ENCODE assay signal across 11 cellular contexts in the genomic region with DNA sequence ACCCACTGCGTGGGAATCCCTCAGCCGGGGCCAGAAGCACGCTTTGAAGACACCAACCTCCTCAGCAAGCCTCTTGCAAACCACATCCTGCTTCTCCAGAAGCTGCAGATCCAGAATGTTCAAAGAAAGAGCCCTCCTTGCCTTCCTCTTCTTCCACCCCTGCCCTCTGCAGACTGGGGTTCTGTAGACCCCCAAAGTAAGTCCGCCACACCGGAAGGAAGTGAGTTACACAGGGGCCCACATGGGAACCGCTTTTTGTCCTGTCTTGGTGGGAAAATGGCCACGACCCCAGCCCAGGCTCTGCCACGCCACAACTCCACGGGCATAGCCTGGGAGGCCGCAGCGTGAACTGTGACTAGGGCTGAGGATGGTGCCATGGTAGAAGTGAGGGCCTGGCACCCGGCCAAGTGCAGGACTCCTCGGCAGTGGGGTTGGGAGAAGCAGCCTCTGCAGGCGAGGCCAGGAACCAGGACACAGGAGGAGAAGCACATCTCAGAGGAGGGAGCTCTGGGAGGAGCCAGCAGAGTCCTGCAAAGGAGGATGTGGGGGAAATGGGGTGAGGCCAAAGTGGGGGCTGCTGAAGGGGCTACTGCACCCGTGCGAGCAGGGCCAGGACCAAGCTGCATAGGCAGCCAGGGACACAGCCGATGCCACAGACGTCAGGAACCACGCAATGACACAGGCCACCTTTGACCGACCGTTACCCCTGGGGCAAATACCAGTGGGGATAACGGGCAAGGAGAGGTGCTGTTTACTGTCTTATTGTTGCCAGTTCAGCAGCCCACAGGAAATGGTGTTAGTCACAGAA. TPM values are rescaled to one million over a fixed set of nuclear protein-coding genes. Genes with fewer than 3 reads are reported as not detected.
DNase-seq lines count a peak whose midpoint lies in the region; ATAC-seq and TF ChIP-seq lines count a peak whose summit lies in the region.
"Had no signal": no experiment of that assay in that cellular context is flagged by ENCODE, and none has a peak within 500 bp of the region (broad histone marks: within the 10 kb centered on the region; RNA-seq: fewer than 3 reads in every experiment).

No MANE protein-coding gene starts in this region.

- H3K9me3 Mint-ChIP-seq in activated T-cell treated with anti-CD3 and anti-CD28 coated beads, Interleukin-2, amount 50 U/mL, for 24 hours: no peaks in the 10 kb centered on the region
- H3K9me3 Mint-ChIP-seq in natural killer cell: no peaks in the 10 kb centered on the region
- no peaks in the 10 kb centered on the region for H3K9me3 Mint-ChIP-seq in endodermal cell

- POLR2A ChIA-PET in OCI-LY7 (lab: Charles Lee): no interaction called here

- peak overlapping the region; percentile 68 for H3K4me3 Mint-ChIP-seq in activated T-cell treated with anti-CD3 and anti-CD28 coated beads, Interleukin-2, amount 50 U/mL, for 24 hours
- H3K4me3 Mint-ChIP-seq in natural killer cell (peak overlapping the region; percentile 85), endodermal cell (no peak overlapping the region)

- H3K4me2 ChIP-seq in BLaER1 treated with 17β-estradiol and CSF1 and Interleukin-3, amounts not matched to agents 10 nM and 100 nM: peak overlapping the region; percentile 68 to 99 (median 93)
- H3K4me2 ChIP-seq in OCI-LY7 (ENCODE audit: low read length): no peak overlapping the region; the same call in 1 of the 2 replicates

- in situ Hi-C loops in gastrocnemius medialis (cut with MboI; ENCODE audit: low sequenced_read_pairs in 4 of 4): no loop called here

- H3K4me1 Mint-ChIP-seq in activated T-cell treated with anti-CD3 and anti-CD28 coated beads, Interleukin-2, amount 50 U/mL, for 24 hours (ENCODE audit: low read depth): peaks cover 54% of the 10 kb centered on the region
- H3K4me1 Mint-ChIP-seq in natural killer cell: peaks cover 42 to 44% of the 10 kb centered on the region in 2 donors
- H3K4me1 Mint-ChIP-seq in endodermal cell: peaks cover 2% of the 10 kb centered on the region

- DNase-seq in OCI-LY7 (ENCODE audit: low spot score) (peak; percentile 14), natural killer cell (peak; percentile 57), endodermal cell (no peak), GM19238 (ENCODE audit: insufficient read length, low spot score) (no peak), superior temporal gyrus (ENCODE audit: extremely low spot score) (no peak), gastrocnemius medialis (no peak)
- peak; percentile 68 for DNase-seq in activated T-cell treated with anti-CD3 and anti-CD28 coated beads, Interleukin-2, amount 50 U/mL, for 24 hours
- DNase-seq: Calu3, NCI-H774 had no signal

- H3K4me3 ChIP-seq in BLaER1 treated with 17β-estradiol and CSF1 and Interleukin-3, amounts not matched to agents 10 nM and 100 nM: peak overlapping the region in 7 of 10 experiments; percentile 6 to 58 (median 24); a peak in 10 of 20 replicates
- H3K4me3 ChIP-seq in OCI-LY7 (ENCODE audit: low read depth, low read length, poor library complexity, severe bottlenecking) (no peak overlapping the region), endodermal cell (ENCODE audit: low read length) (no peak overlapping the region), gastrocnemius medialis (no peak overlapping the region)

- H3K27me3 ChIP-seq in BLaER1 treated with 17β-estradiol and CSF1 and Interleukin-3, amounts not matched to agents 10 nM and 100 nM: peaks cover 42 to 53% (median 46%) of the 10 kb centered on the region in 11 experiments
- no peaks in the 10 kb centered on the region for H3K27me3 ChIP-seq in endodermal cell (ENCODE audit: control insufficient read depth, insufficient read depth, low read length, poor library complexity, severe bottlenecking)
- peaks cover 0 to 11% (median 0%) of the 10 kb centered on the region in 3 donors for H3K27me3 ChIP-seq in gastrocnemius medialis

- H3K79me2 ChIP-seq in OCI-LY7 (ENCODE audit: insufficient read depth, low read depth, low read length): no peaks in the 10 kb centered on the region

- peak; percentile 77 to 81 (median 78) for ATAC-seq in natural killer cell
- no peak for ATAC-seq in gastrocnemius medialis
- ATAC-seq: esophagus mucosa had no signal

- H3K9ac ChIP-seq in BLaER1 treated with 17β-estradiol and CSF1 and Interleukin-3, amounts not matched to agents 10 nM and 100 nM: peak overlapping the region in 10 of 11 experiments; percentile 1 to 60 (median 33); a peak in 11 of 22 replicates
- no peak overlapping the region for H3K9ac ChIP-seq in endodermal cell (ENCODE audit: extremely low read depth, low read length, poor library complexity, severe bottlenecking)

- WGBS in endodermal cell (ENCODE audit: insufficient coverage in 1 of 2, insufficient read length in 1 of 2), 2 experiments: 95 to 97% methylated on average over 15 to 22 of the region's 22 CpGs

- intact Hi-C loops in OCI-LY7 (cut with micrococcal nuclease; ENCODE audit: unreplicated experiment): no loop called here
- intact Hi-C loops in natural killer cell (cut with micrococcal nuclease): loop anchor here (2.0 to 10.0 kb wide), 4 partner anchors 63 to 260 kb away; no protein-coding TSS in a partner anchor
- intact Hi-C loops in gastrocnemius medialis (cut with DNase I; ENCODE audit: low total_unique reads): no loop called here

- no TSS peak for BruUV-seq in OCI-LY7 (replicated peaks; lab: Mats Ljungman, UMichigan)

- no peak overlapping the region for H2AFZ ChIP-seq in OCI-LY7 (ENCODE audit: low read length)

- H3K4me1 ChIP-seq in BLaER1 treated with 17β-estradiol and CSF1 and Interleukin-3, amounts not matched to agents 10 nM and 100 nM: peaks cover 30 to 54% (median 40%) of the 10 kb centered on the region in 10 experiments
- peaks cover 14% of the 10 kb centered on the region for H3K4me1 ChIP-seq in OCI-LY7 (ENCODE audit: insufficient read depth, low read length, poor library complexity, severe bottlenecking)
- H3K4me1 ChIP-seq in endodermal cell (ENCODE audit: control insufficient read depth, insufficient read depth, low read length): no peaks in the 10 kb centered on the region
- H3K4me1 ChIP-seq in gastrocnemius medialis: no peaks in the 10 kb centered on the region

- CTCF ChIA-PET in OCI-LY7 (lab: Charles Lee; ENCODE audit: unreplicated experiment): no interaction called here

- H3K9me2 ChIP-seq in OCI-LY7 (ENCODE audit: insufficient read depth, low read length): no peaks in the 10 kb centered on the region

- H3K36me3 ChIP-seq in BLaER1 treated with 17β-estradiol and CSF1 and Interleukin-3, amounts not matched to agents 10 nM and 100 nM: no peaks in the 10 kb centered on the region
- H3K36me3 ChIP-seq in OCI-LY7 (ENCODE audit: insufficient read depth, low read length) (no peaks in the 10 kb centered on the region), endodermal cell (ENCODE audit: control insufficient read depth, insufficient read depth, low read length) (peaks cover 69% of the 10 kb centered on the region), gastrocnemius medialis (no peaks in the 10 kb centered on the region)

- H3K27me3 Mint-ChIP-seq in activated T-cell treated with anti-CD3 and anti-CD28 coated beads, Interleukin-2, amount 50 U/mL, for 24 hours: no peaks in the 10 kb centered on the region
- H3K27me3 Mint-ChIP-seq in natural killer cell (ENCODE audit: low read depth in 2 of 2) (peaks cover 0 to 4% of the 10 kb centered on the region in 2 donors), endodermal cell (ENCODE audit: insufficient read depth) (no peaks in the 10 kb centered on the region)

- H3K27ac Mint-ChIP-seq in activated T-cell treated with anti-CD3 and anti-CD28 coated beads, Interleukin-2, amount 50 U/mL, for 24 hours: peak overlapping the region; percentile 90
- peak overlapping the region; percentile 83 to 94 for H3K27ac Mint-ChIP-seq in natural killer cell
- no peak overlapping the region for H3K27ac Mint-ChIP-seq in endodermal cell

- H3K27ac ChIP-seq in BLaER1 treated with 17β-estradiol and CSF1 and Interleukin-3, amounts not matched to agents 10 nM and 100 nM: peak overlapping the region in 7 of 11 experiments; percentile 15 to 74 (median 52); a peak in 16 of 22 replicates
- H3K27ac ChIP-seq in OCI-LY7 (ENCODE audit: low read depth, low read length, poor library complexity, severe bottlenecking) (no peak overlapping the region), endodermal cell (ENCODE audit: low read depth, low read length) (no peak overlapping the region), gastrocnemius medialis (no peak overlapping the region)

- peaks cover 0 to 16% (median 0%) of the 10 kb centered on the region in 11 experiments; a peak in 6 of 22 replicates for H4K20me1 ChIP-seq in BLaER1 treated with 17β-estradiol and CSF1 and Interleukin-3, amounts not matched to agents 10 nM and 100 nM
- H4K20me1 ChIP-seq in OCI-LY7 (ENCODE audit: insufficient read depth, low read length): no peaks in the 10 kb centered on the region

- TF ChIP-seq POLR2A in gastrocnemius medialis (IDR thresholded peaks at IDR 0.05): no peak

- no peaks in the 10 kb centered on the region for H3K9me3 ChIP-seq in BLaER1 treated with 17β-estradiol and CSF1 and Interleukin-3, amounts not matched to agents 10 nM and 100 nM (replicated peaks in 1 of 11)
- H3K9me3 ChIP-seq in OCI-LY7 (ENCODE audit: low read length) (no peaks in the 10 kb centered on the region), endodermal cell (ENCODE audit: control insufficient read depth, low read length) (no peaks in the 10 kb centered on the region), gastrocnemius medialis (peaks cover 0 to 4% (median 0%) of the 10 kb centered on the region in 3 donors)

- H3K36me3 Mint-ChIP-seq in activated T-cell treated with anti-CD3 and anti-CD28 coated beads, Interleukin-2, amount 50 U/mL, for 24 hours (ENCODE audit: low read depth): no peaks in the 10 kb centered on the region
- H3K36me3 Mint-ChIP-seq in natural killer cell (no peaks in the 10 kb centered on the region), endodermal cell (ENCODE audit: low read depth) (peaks cover 54% of the 10 kb centered on the region)

- TF ChIP-seq CTCF in OCI-LY7 (conservative IDR thresholded peaks at IDR 0.05; ENCODE audit: low read length) (no peak), natural killer cell (IDR thresholded peaks at IDR 0.05) (no peak), endodermal cell (conservative IDR thresholded peaks at IDR 0.05) (no peak), gastrocnemius medialis (IDR thresholded peaks at IDR 0.05 in 4 of 5, conservative IDR thresholded peaks at IDR 0.05 in 1 of 5) (no peak)

RNA-seq across cellular contexts. Expression of a gene that starts 30.9 kb away (rescaled TPM):
- total RNA-seq in OCI-LY7 (2014; rRNA removed; shearing (Covaris generic)): 8.0 and 11.4 TPM in 2 replicates
- 20.3 and 22.4 TPM in 2 replicates for total RNA-seq in OCI-LY7 (2022)
- total RNA-seq in natural killer cell: 1 to 10 TPM; 1.0 to 4.1 (median 1.2) TPM
- total RNA-seq in endodermal cell: 10 to 100 TPM; 45.9 to 62.4 TPM
- polyA plus RNA-seq in endodermal cell (2013, experiment 1 of 2): 36.5 TPM
- 34.3 TPM for polyA plus RNA-seq in endodermal cell (2013, experiment 2 of 2)
- 1 to 10 TPM; 1.4 to 4.5 (median 1.8) TPM for total RNA-seq in gastrocnemius medialis

Comparison
In these comparisons a context has a peak if more than half of its experiments do, and no peak if none do; other contexts are left out.
1. H3K27ac ChIP-seq: peak in BLaER1 treated with 17β-estradiol and CSF1 and Interleukin-3, amounts not matched to agents 10 nM and 100 nM (7 of 11); none in OCI-LY7 (single experiment), endodermal cell (single experiment) and gastrocnemius medialis (0 of 4).
2. H3K4me3 ChIP-seq: peak in BLaER1 treated with 17β-estradiol and CSF1 and Interleukin-3, amounts not matched to agents 10 nM and 100 nM (7 of 10); none in OCI-LY7 (single experiment), endodermal cell (single experiment) and gastrocnemius medialis (0 of 4).
3. DNase-seq: peak in OCI-LY7 (single experiment), activated T-cell treated with anti-CD3 and anti-CD28 coated beads, Interleukin-2, amount 50 U/mL, for 24 hours (single experiment) and natural killer cell (single experiment); none in endodermal cell (single experiment), GM19238 (single experiment), superior temporal gyrus (single experiment) and gastrocnemius medialis (0 of 2).
4. ATAC-seq: peak in natural killer cell (3 of 3); none in gastrocnemius medialis (0 of 2).